Comparison of ENCODE assay signal across 8 cellular contexts in genomic region chr2:177239934-177240600, GRCh38. TPM values are rescaled to one million over a fixed set of nuclear protein-coding genes. Genes with fewer than 3 reads are reported as not detected.
A peak's percentile ranks its signal among the peaks of the same experiment; 100 is the strongest.
DNase-seq lines count a peak whose midpoint lies in the region; ATAC-seq and TF ChIP-seq lines count a peak whose summit lies in the region.

No MANE protein-coding gene starts in this region.

- H3K4me3 ChIP-seq in RWPE2 (ENCODE audit: severe bottlenecking) (no peak overlapping the region), dorsolateral prefrontal cortex (peak overlapping the region in 42 of 59 donors; percentile 1 to 50 (median 25)), mucosa of rectum (ENCODE audit: low read length in 2 of 2) (peak overlapping the region in 1 of 2 donors; percentile 46)

- peak; percentile 94 to 99 for DNase-seq in AML-193 (lab: John Stamatoyannopoulos, UW)
- no peak for DNase-seq in RWPE2 (ENCODE audit: low spot score)
- peak in 5 of 10 donors; percentile 30 to 69 (median 60) for DNase-seq in dorsolateral prefrontal cortex
- no peak for DNase-seq in NCI-H2107 treated with DMSO at 0.1 percent for 48 hours (lab: John Stamatoyannopoulos, UW; ENCODE audit: unreplicated experiment)
- no peak for DNase-seq in HK-2 (ENCODE audit: unreplicated experiment)

- intact Hi-C loops in dorsolateral prefrontal cortex (cut with DNase I): no loop called here

- peak overlapping the region in 1 of 2 donors; percentile 59 for H3K9ac ChIP-seq in mucosa of rectum (ENCODE audit: low read depth in 1 of 2, low read length in 2 of 2)

- H3K4me1 ChIP-seq in RWPE2 (ENCODE audit: insufficient read depth, poor library complexity, severe bottlenecking) (peaks cover 55% of the 10 kb centered on the region), mucosa of rectum (ENCODE audit: control insufficient read depth in 2 of 2, insufficient read depth in 2 of 2, low read length in 2 of 2) (peaks cover 51 to 55% of the 10 kb centered on the region in 2 donors)

- no peak for TF ChIP-seq CTCF in RWPE2 (IDR thresholded peaks at IDR 0.05; ENCODE audit: poor library complexity, severe bottlenecking)
- TF ChIP-seq CTCF in dorsolateral prefrontal cortex (IDR thresholded peaks at IDR 0.05 in 54 of 56, conservative IDR thresholded peaks at IDR 0.05 in 2 of 56; ENCODE audit: low read depth in 1 of 56, partially characterized antibody in 56 of 56): peak in 3 of 56 donors; percentile 8 to 21 (median 13)

- H3K9me3 ChIP-seq in RWPE2 (ENCODE audit: severe bottlenecking) (no peaks in the 10 kb centered on the region), mucosa of rectum (ENCODE audit: control insufficient read depth in 2 of 2, low read length in 2 of 2) (no peaks in the 10 kb centered on the region)

- H3K36me3 ChIP-seq in RWPE2 (ENCODE audit: low read depth): peaks cover 59% of the 10 kb centered on the region
- peaks cover 0 to 10% of the 10 kb centered on the region in 2 donors for H3K36me3 ChIP-seq in mucosa of rectum (ENCODE audit: control insufficient read depth in 2 of 2, insufficient read depth in 2 of 2, low read length in 2 of 2)

- peak; percentile 83 for ATAC-seq in GM18868 (IDR thresholded peaks at IDR 0.05; ENCODE audit: unreplicated experiment)
- peak; percentile 74 for ATAC-seq in HG03354 (IDR thresholded peaks at IDR 0.05; ENCODE audit: poor library complexity, severe bottlenecking, unreplicated experiment)
- peak; percentile 28; the same call in 2 of the 3 replicates for ATAC-seq in RWPE2 (ENCODE audit: low read depth)

- H3K27me3 ChIP-seq in RWPE2 (ENCODE audit: insufficient read depth, poor library complexity, severe bottlenecking): no peaks in the 10 kb centered on the region
- H3K27me3 ChIP-seq in dorsolateral prefrontal cortex: no peaks in the 10 kb centered on the region
- H3K27me3 ChIP-seq in mucosa of rectum (ENCODE audit: control insufficient read depth in 2 of 2, insufficient read depth in 2 of 2, low read length in 2 of 2): no peaks in the 10 kb centered on the region

- H3K27ac ChIP-seq in RWPE2 (ENCODE audit: poor library complexity, severe bottlenecking): peak overlapping the region; percentile 94
- peak overlapping the region; percentile 5 to 97 (median 90) for H3K27ac ChIP-seq in dorsolateral prefrontal cortex
- H3K27ac ChIP-seq in mucosa of rectum (ENCODE audit: low read depth in 2 of 2, low read length in 2 of 2): peak overlapping the region; percentile 83 to 87

RNA-seq across cellular contexts. Expression of gene NFE2L2, which starts 24.5 kb away (rescaled TPM):
- total RNA-seq in dorsolateral prefrontal cortex: 100 to 1,000 TPM in 7 of 120 experiments, 10 to 100 TPM in 113; 41.4 to 116 (median 63.8) TPM

RNA-seq across cellular contexts. Expression of gene HNRNPA3, which starts 27.5 kb away (rescaled TPM):
- 100 to 1,000 TPM; 105 to 187 (median 137) TPM for total RNA-seq in dorsolateral prefrontal cortex

Comparison
In these comparisons a context has a peak if more than half of its experiments do, and no peak if none do; other contexts are left out.
1. DNase-seq: peak in AML-193 (2 of 2); none in RWPE2 (single experiment), NCI-H2107 treated with DMSO at 0.1 percent for 48 hours (single experiment) and HK-2 (single experiment).
2. ATAC-seq: peak in every context shown above with its lines; median percentile 83 in GM18868; 74 in HG03354; 28 in RWPE2.
3. Peak in every context shown above with its lines, with median percentiles within 50 percentile points of each other: H3K27ac ChIP-seq.